ENCODE assay signal across 10 cellular contexts in the genomic region with DNA sequence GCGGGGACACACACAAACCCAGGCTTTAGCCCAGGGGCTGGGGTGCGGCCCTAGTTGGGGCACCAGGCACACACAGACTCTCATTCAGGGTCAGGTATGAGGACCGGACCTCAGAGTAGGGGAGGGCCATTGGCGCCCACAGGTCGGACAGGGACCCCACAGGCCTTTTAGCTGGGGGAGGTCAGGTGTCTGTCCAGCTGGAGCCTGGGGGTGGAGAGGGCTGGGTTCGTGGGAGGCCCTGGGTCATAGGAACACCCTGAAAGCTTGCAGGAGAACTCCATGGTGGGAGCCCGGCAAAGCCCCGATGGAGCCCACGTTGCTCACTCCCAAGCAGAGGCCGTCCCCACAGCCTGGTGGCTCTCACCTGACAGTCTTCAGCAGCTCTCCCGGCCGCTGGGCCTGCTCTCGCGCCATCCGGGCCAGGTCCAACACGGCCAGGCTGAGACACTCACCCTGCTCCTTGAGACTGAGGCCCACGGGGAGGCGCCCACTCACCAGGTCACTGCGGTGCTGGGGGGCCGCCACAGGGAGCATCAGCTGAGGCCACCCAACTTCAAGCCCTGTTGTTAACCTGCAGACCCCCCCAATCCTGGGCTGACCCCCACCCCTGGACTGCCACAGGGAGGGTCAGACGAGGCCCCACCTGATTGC. TPM values are rescaled to one million over a fixed set of nuclear protein-coding genes. Genes with fewer than 3 reads are reported as not detected.
A peak's percentile ranks its signal among the peaks of the same experiment; 100 is the strongest.
DNase-seq lines count a peak whose midpoint lies in the region; ATAC-seq and TF ChIP-seq lines count a peak whose summit lies in the region.
"Had no signal": no experiment of that assay in that cellular context is flagged by ENCODE, and none has a peak within 500 bp of the region (broad histone marks: within the 10 kb centered on the region; RNA-seq: fewer than 3 reads in every experiment).

No MANE protein-coding gene starts in this region.

- CTCF ChIA-PET in Calu3 (lab: Charles Lee) = no interaction called here

- intact Hi-C loops in Calu3 (cut with micrococcal nuclease; ENCODE audit: unreplicated experiment) = no loop called here

- H3K4me1 Mint-ChIP-seq in GM23338 = peaks cover 7% of the 10 kb centered on the region
- no peaks in the 10 kb centered on the region for H3K4me1 Mint-ChIP-seq in Calu3 (ENCODE audit: low read depth, unreplicated experiment)

- no peaks in the 10 kb centered on the region for H3K9me3 ChIP-seq in smooth muscle cell (replicated peaks; ENCODE audit: low read depth)

- H3K36me3 ChIP-seq in GM23338 (ENCODE audit: insufficient read depth) = no peaks in the 10 kb centered on the region
- H3K36me3 ChIP-seq in smooth muscle cell (ENCODE audit: low read depth) = no peaks in the 10 kb centered on the region

- no peak overlapping the region for H3K9ac ChIP-seq in smooth muscle cell (ENCODE audit: low read depth)

- no TSS peak for BruUV-seq in Calu3 (replicated peaks; lab: Mats Ljungman, UMichigan)

- no peaks in the 10 kb centered on the region; the same call in 1 of the 2 replicates for H3K4me1 ChIP-seq in GM23338 (ENCODE audit: insufficient read depth)
- peaks cover 9% of the 10 kb centered on the region for H3K4me1 ChIP-seq in smooth muscle cell (ENCODE audit: low read depth)

- peak overlapping the region; percentile 81; the same call in 1 of the 2 replicates for H2AFZ ChIP-seq in GM23338
- H2AFZ ChIP-seq in smooth muscle cell (ENCODE audit: low read depth) = peak overlapping the region; percentile 44

- 0 out of 2 replicates have a peak, but pooled peaks cover 10% of the 10 kb centered on the region for H3K27me3 ChIP-seq in GM23338 (ENCODE audit: insufficient read depth)
- H3K27me3 ChIP-seq in smooth muscle cell (ENCODE audit: low read depth) = peaks cover 6% of the 10 kb centered on the region

- H3K9me2 ChIP-seq in GM23338 (ENCODE audit: insufficient read depth) = no peaks in the 10 kb centered on the region

- H3K27ac ChIP-seq in GM23338 (ENCODE audit: low read depth) (no peak overlapping the region), smooth muscle cell (ENCODE audit: low read depth) (no peak overlapping the region)

- H3K4me3 ChIP-seq in GM23338 = peak overlapping the region; percentile 73
- H3K4me3 ChIP-seq in astrocyte of the spinal cord (ENCODE audit: low read depth, low read length) = peak overlapping the region; percentile 18
- H3K4me3 ChIP-seq in iPS-11a (ENCODE audit: low read depth, low read length) = peak overlapping the region; percentile 42
- peak overlapping the region; percentile 21 for H3K4me3 ChIP-seq in smooth muscle cell

- in situ Hi-C loops in astrocyte of the spinal cord (cut with HindIII; ENCODE audit: low sequenced_read_pairs) = no loop called here

- H3K4me2 ChIP-seq in GM23338 (peak overlapping the region; percentile 93), smooth muscle cell (peak overlapping the region; percentile 75)

- DNase-seq in GM23338 (ENCODE audit: low spot score) (no peak), astrocyte of the spinal cord (ENCODE audit: low read depth, low spot score) (no peak), smooth muscle cell (lab: John Stamatoyannopoulos, UW; ENCODE audit: unreplicated experiment) (no peak), NK-92 (lab: John Stamatoyannopoulos, UW; ENCODE audit: unreplicated experiment) (no peak), Calu3 (no peak)

- H3K27ac Mint-ChIP-seq in GM23338 (no peak overlapping the region), Calu3 (ENCODE audit: unreplicated experiment) (no peak overlapping the region)
- H3K27ac Mint-ChIP-seq: dendritic cell treated with granulocyte-macrophage colony-stimulating factor and Interleukin-4, amounts not matched to agents 40 ng/mL and 50 ng/mL, for 4 days had no signal

- H3F3A ChIP-seq in GM23338 (replicated peaks; ENCODE audit: low read depth) = 0 out of 2 replicates have a peak, but pooled peaks cover under 1% of the 10 kb centered on the region
- no peaks in the 10 kb centered on the region for H3F3A ChIP-seq in smooth muscle cell (ENCODE audit: low read depth)

- ATAC-seq in GM23338 (peak; percentile 25), GM18517 (IDR thresholded peaks at IDR 0.05; ENCODE audit: unreplicated experiment) (no peak), GM19397 (IDR thresholded peaks at IDR 0.05; ENCODE audit: unreplicated experiment) (no peak)

- H3K27me3 Mint-ChIP-seq in GM23338 (ENCODE audit: insufficient read depth, low read depth, poor library complexity) = peaks cover 32% of the 10 kb centered on the region
- H3K27me3 Mint-ChIP-seq in Calu3 (ENCODE audit: unreplicated experiment) = peaks cover 13% of the 10 kb centered on the region
- H3K27me3 Mint-ChIP-seq: dendritic cell treated with granulocyte-macrophage colony-stimulating factor and Interleukin-4, amounts not matched to agents 40 ng/mL and 50 ng/mL, for 4 days had no signal

- H3K9me3 Mint-ChIP-seq in GM23338 (no peaks in the 10 kb centered on the region), Calu3 (ENCODE audit: low read depth, unreplicated experiment) (no peaks in the 10 kb centered on the region)
- H3K9me3 Mint-ChIP-seq: dendritic cell treated with granulocyte-macrophage colony-stimulating factor and Interleukin-4, amounts not matched to agents 40 ng/mL and 50 ng/mL, for 4 days had no signal

- H4K20me1 ChIP-seq in GM23338 (replicated peaks; ENCODE audit: insufficient read depth) (no peaks in the 10 kb centered on the region), smooth muscle cell (ENCODE audit: low read depth) (no peaks in the 10 kb centered on the region)

- no peaks in the 10 kb centered on the region for H3K79me2 ChIP-seq in GM23338 (replicated peaks; ENCODE audit: insufficient read depth)
- H3K79me2 ChIP-seq in smooth muscle cell (ENCODE audit: low read depth) = no peaks in the 10 kb centered on the region

- 0 out of 4 replicates have a peak, but pooled peaks of 1 of the 2 experiments have one; percentile 2 for TF ChIP-seq CTCF in GM23338 (conservative IDR thresholded peaks at IDR 0.05; ENCODE audit: low read depth in 2 of 2)
- no peak for TF ChIP-seq CTCF in astrocyte of the spinal cord (IDR thresholded peaks at IDR 0.05; ENCODE audit: low read depth, low read length)
- TF ChIP-seq CTCF in smooth muscle cell (IDR thresholded peaks at IDR 0.05; ENCODE audit: borderline replicate concordance, insufficient read depth, poor library complexity, severe bottlenecking) = no peak
- TF ChIP-seq CTCF in Calu3 (IDR thresholded peaks at IDR 0.05; ENCODE audit: unreplicated experiment) = no peak

- WGBS in smooth muscle cell (ENCODE audit: low lambda C conversion rate) = 79% methylated on average over 17 of the region's 21 CpGs

- H3K4me3 Mint-ChIP-seq in GM23338 (peak overlapping the region; percentile 71), Calu3 (ENCODE audit: low read depth, unreplicated experiment) (no peak overlapping the region)
- H3K4me3 Mint-ChIP-seq: dendritic cell treated with granulocyte-macrophage colony-stimulating factor and Interleukin-4, amounts not matched to agents 40 ng/mL and 50 ng/mL, for 4 days had no signal

- H3K36me3 Mint-ChIP-seq in GM23338 (ENCODE audit: low read depth) (no peaks in the 10 kb centered on the region), Calu3 (ENCODE audit: insufficient read depth, unreplicated experiment) (no peaks in the 10 kb centered on the region)

TF ChIP-seq in GM23338, 12 proteins besides CTCF, POLR2A, EP300 and RAD21 (continues in another document):
- TF ChIP-seq EZH2 (IDR thresholded peaks at IDR 0.05; ENCODE audit: low read depth, unreplicated experiment) (no peak), ZNF331 (CRISPR knock-in tag; IDR thresholded peaks at IDR 0.05; ENCODE audit: low read depth) (no peak), CREB1 (CRISPR knock-in tag; IDR thresholded peaks at IDR 0.05; ENCODE audit: low read depth) (no peak), POLR2AphosphoS5 (IDR thresholded peaks at IDR 0.05; ENCODE audit: low read depth) (no peak), NANOG (IDR thresholded peaks at IDR 0.05; ENCODE audit: borderline replicate concordance) (no peak), ZNF114 (CRISPR knock-in tag; IDR thresholded peaks at IDR 0.05) (no peak)

RNA-seq across cellular contexts. Expression of a gene that starts 5.0 kb away (rescaled TPM):
- 4.2 and 5.4 TPM in 2 replicates for total RNA-seq in GM23338 (2014; rRNA removed; shearing (Covaris generic))
- 2.8 and 2.9 TPM in 2 replicates for polyA plus RNA-seq in GM23338 (2016; fragmentation: Nextera tagmentation; extraction: Ambion mirVana)
- total RNA-seq in smooth muscle cell = 8.8 and 10.8 TPM in 2 replicates
- polyA plus RNA-seq in smooth muscle cell = 9.7 and 10.7 TPM in 2 replicates
- total RNA-seq in Calu3 (2022) = not detected in 2 replicates

RNA-seq across cellular contexts. Expression of a gene that starts 16.9 kb away (rescaled TPM):
- total RNA-seq in GM23338 (2014; rRNA removed; shearing (Covaris generic)) = 1,233 and 1,314 TPM in 2 replicates
- polyA plus RNA-seq in GM23338 (2016; fragmentation: Nextera tagmentation; extraction: Ambion mirVana) (2,829 and 2,918 TPM in 2 replicates), smooth muscle cell (1,267 and 1,311 TPM in 2 replicates)
- total RNA-seq in smooth muscle cell (795 and 867 TPM in 2 replicates), Calu3 (2022) (955 and 1,054 TPM in 2 replicates)

RNA-seq across cellular contexts. Expression of a gene that starts 21.5 kb away (rescaled TPM):
- not detected in 2 replicates for total RNA-seq in GM23338 (2014; rRNA removed; shearing (Covaris generic))
- polyA plus RNA-seq in GM23338 (2016; fragmentation: Nextera tagmentation; extraction: Ambion mirVana) = 0.76 and 1.5 TPM in 2 replicates
- total RNA-seq in smooth muscle cell = 1.1 TPM in 1 of 2 replicates, not detected in the other
- 0.80 and 1.8 TPM in 2 replicates for polyA plus RNA-seq in smooth muscle cell
- not detected in 2 replicates for total RNA-seq in Calu3 (2022)
- total RNA-seq: renal cortical epithelial cell had no signal

RNA-seq across cellular contexts. Expression of a gene that starts 29.0 kb away (rescaled TPM):
- total RNA-seq in GM23338 (2014; rRNA removed; shearing (Covaris generic)) = 2.1 and 2.6 TPM in 2 replicates
- 1.0 and 1.7 TPM in 2 replicates for polyA plus RNA-seq in GM23338 (2016; fragmentation: Nextera tagmentation; extraction: Ambion mirVana)
- total RNA-seq in smooth muscle cell = not detected in 2 replicates
- not detected in 2 replicates for polyA plus RNA-seq in smooth muscle cell
- total RNA-seq in Calu3 (2022) = not detected in 2 replicates
- total RNA-seq: renal cortical epithelial cell had no signal

RNA-seq across cellular contexts. Expression of a gene that starts 47.9 kb away (rescaled TPM):
- 1.0 and 1.9 TPM in 2 replicates for total RNA-seq in GM23338 (2014; rRNA removed; shearing (Covaris generic))
- polyA plus RNA-seq in GM23338 (2016; fragmentation: Nextera tagmentation; extraction: Ambion mirVana) (0.90 and 0.99 TPM in 2 replicates), smooth muscle cell (0.56 TPM in 1 of 2 replicates, not detected in the other)
- total RNA-seq in smooth muscle cell (0.67 and 2.8 TPM in 2 replicates), Calu3 (2022) (75.1 and 121 TPM in 2 replicates)

Comparison
In these comparisons a context has a peak if more than half of its experiments do, and no peak if none do; other contexts are left out.
1. H3K4me3 ChIP-seq: peak in every context shown above with its lines; median percentile 73 in GM23338; 42 in iPS-11a; 21 in smooth muscle cell; 18 in astrocyte of the spinal cord.